2 cellular contexts compared by ENCODE assay signal in the genomic region with DNA sequence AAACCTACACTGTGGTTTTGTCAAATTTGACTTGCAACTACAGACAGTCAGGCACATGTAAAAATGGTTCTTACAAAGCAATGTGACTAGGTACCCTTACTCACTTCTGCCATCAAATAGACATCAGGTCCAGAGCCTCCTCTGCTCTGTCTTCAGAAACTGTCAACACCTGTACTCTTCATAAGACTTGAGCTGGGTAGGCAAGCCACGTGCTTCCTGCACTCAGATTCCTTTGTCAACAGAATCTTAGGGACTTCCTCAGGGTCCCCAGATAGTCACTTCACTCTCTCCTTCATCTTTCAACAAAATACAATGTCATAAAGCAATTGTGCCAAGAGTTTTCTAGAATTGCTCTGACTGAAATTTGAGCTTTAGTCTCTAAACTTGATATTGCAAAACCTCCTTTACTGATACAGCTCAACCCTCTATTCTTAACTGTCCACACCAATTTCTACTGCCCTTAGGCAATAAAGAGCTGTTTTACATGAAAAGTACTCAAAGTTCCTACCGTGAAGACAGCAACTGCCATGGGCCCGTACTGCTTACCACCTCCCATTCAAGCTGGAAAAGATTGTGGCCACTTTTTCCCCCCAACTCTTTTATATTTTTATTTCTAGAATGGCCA.
TF ChIP-seq lines count a peak whose summit lies in the region.

No MANE protein-coding gene starts in this region.

TF ChIP-seq in liver, 16 proteins besides CTCF, POLR2A, EP300 and RAD21:
- TF ChIP-seq, protein P1, sequence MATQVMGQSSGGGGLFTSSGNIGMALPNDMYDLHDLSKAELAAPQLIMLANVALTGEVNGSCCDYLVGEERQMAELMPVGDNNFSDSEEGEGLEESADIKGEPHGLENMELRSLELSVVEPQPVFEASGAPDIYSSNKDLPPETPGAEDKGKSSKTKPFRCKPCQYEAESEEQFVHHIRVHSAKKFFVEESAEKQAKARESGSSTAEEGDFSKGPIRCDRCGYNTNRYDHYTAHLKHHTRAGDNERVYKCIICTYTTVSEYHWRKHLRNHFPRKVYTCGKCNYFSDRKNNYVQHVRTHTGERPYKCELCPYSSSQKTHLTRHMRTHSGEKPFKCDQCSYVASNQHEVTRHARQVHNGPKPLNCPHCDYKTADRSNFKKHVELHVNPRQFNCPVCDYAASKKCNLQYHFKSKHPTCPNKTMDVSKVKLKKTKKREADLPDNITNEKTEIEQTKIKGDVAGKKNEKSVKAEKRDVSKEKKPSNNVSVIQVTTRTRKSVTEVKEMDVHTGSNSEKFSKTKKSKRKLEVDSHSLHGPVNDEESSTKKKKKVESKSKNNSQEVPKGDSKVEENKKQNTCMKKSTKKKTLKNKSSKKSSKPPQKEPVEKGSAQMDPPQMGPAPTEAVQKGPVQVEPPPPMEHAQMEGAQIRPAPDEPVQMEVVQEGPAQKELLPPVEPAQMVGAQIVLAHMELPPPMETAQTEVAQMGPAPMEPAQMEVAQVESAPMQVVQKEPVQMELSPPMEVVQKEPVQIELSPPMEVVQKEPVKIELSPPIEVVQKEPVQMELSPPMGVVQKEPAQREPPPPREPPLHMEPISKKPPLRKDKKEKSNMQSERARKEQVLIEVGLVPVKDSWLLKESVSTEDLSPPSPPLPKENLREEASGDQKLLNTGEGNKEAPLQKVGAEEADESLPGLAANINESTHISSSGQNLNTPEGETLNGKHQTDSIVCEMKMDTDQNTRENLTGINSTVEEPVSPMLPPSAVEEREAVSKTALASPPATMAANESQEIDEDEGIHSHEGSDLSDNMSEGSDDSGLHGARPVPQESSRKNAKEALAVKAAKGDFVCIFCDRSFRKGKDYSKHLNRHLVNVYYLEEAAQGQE (IDR thresholded peaks at IDR 0.05), result peak; percentile 75
- TF ChIP-seq, protein P2, sequence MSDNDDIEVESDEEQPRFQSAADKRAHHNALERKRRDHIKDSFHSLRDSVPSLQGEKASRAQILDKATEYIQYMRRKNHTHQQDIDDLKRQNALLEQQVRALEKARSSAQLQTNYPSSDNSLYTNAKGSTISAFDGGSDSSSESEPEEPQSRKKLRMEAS (IDR thresholded peaks at IDR 0.05), result peak; percentile 64
- no peak for TF ChIP-seq EGR1 (IDR thresholded peaks at IDR 0.05; ENCODE audit: low read depth in 2 of 2)
- peak in 1 of 2 donors; percentile 19 for TF ChIP-seq GABPA (IDR thresholded peaks at IDR 0.05 in 1 of 2, conservative IDR thresholded peaks at IDR 0.05 in 1 of 2)
- TF ChIP-seq YY1 (IDR thresholded peaks at IDR 0.05), result peak; percentile 57
- peak; percentile 11 for TF ChIP-seq FOXA1 (IDR thresholded peaks at IDR 0.05)
- TF ChIP-seq SP1 (IDR thresholded peaks at IDR 0.05), result peak; percentile 69
- TF ChIP-seq FOXA2 (IDR thresholded peaks at IDR 0.05), result peak; percentile 49
- no peak for TF ChIP-seq TAF1 (conservative IDR thresholded peaks at IDR 0.05)
- TF ChIP-seq HNF4A (conservative IDR thresholded peaks at IDR 0.05), result peak; percentile 81 to 90
- no peak for TF ChIP-seq NR2F2 (IDR thresholded peaks at IDR 0.05)
- peak; percentile 76 to 79 for TF ChIP-seq RXRA (IDR thresholded peaks at IDR 0.05)
- peak in 1 of 2 donors; percentile 59 for TF ChIP-seq JUND (IDR thresholded peaks at IDR 0.05)
- TF ChIP-seq, protein P3, sequence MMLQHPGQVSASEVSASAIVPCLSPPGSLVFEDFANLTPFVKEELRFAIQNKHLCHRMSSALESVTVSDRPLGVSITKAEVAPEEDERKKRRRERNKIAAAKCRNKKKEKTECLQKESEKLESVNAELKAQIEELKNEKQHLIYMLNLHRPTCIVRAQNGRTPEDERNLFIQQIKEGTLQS (IDR thresholded peaks at IDR 0.05), result no peak

TF ChIP-seq in HepG2, 621 proteins besides CTCF, POLR2A, EP300 and RAD21 (continued from another document):
- TF ChIP-seq, protein P4, sequence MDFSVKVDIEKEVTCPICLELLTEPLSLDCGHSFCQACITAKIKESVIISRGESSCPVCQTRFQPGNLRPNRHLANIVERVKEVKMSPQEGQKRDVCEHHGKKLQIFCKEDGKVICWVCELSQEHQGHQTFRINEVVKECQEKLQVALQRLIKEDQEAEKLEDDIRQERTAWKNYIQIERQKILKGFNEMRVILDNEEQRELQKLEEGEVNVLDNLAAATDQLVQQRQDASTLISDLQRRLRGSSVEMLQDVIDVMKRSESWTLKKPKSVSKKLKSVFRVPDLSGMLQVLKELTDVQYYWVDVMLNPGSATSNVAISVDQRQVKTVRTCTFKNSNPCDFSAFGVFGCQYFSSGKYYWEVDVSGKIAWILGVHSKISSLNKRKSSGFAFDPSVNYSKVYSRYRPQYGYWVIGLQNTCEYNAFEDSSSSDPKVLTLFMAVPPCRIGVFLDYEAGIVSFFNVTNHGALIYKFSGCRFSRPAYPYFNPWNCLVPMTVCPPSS (IDR thresholded peaks at IDR 0.05), result no peak
- TF ChIP-seq ERF (CRISPR knock-in tag; IDR thresholded peaks at IDR 0.05) (no peak), MYNN (CRISPR knock-in tag; IDR thresholded peaks at IDR 0.05; ENCODE audit: low read depth) (no peak), NFKB2 (CRISPR knock-in tag; IDR thresholded peaks at IDR 0.05; ENCODE audit: borderline replicate concordance) (no peak), ZNF256 (CRISPR knock-in tag; conservative IDR thresholded peaks at IDR 0.05) (no peak), ZNF841 (CRISPR knock-in tag; IDR thresholded peaks at IDR 0.05; ENCODE audit: borderline replicate concordance) (no peak), ARNT (IDR thresholded peaks at IDR 0.05) (no peak), ZSCAN20 (CRISPR knock-in tag; IDR thresholded peaks at IDR 0.05; ENCODE audit: borderline replicate concordance) (no peak), SCMH1 (CRISPR knock-in tag; IDR thresholded peaks at IDR 0.05; ENCODE audit: borderline replicate concordance) (no peak), NR1H2 (CRISPR knock-in tag; IDR thresholded peaks at IDR 0.05; ENCODE audit: borderline replicate concordance, low read depth) (no peak)
- TF ChIP-seq, protein P5, sequence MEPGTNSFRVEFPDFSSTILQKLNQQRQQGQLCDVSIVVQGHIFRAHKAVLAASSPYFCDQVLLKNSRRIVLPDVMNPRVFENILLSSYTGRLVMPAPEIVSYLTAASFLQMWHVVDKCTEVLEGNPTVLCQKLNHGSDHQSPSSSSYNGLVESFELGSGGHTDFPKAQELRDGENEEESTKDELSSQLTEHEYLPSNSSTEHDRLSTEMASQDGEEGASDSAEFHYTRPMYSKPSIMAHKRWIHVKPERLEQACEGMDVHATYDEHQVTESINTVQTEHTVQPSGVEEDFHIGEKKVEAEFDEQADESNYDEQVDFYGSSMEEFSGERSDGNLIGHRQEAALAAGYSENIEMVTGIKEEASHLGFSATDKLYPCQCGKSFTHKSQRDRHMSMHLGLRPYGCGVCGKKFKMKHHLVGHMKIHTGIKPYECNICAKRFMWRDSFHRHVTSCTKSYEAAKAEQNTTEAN (CRISPR knock-in tag; conservative IDR thresholded peaks at IDR 0.05), result no peak
- TF ChIP-seq, protein P6, sequence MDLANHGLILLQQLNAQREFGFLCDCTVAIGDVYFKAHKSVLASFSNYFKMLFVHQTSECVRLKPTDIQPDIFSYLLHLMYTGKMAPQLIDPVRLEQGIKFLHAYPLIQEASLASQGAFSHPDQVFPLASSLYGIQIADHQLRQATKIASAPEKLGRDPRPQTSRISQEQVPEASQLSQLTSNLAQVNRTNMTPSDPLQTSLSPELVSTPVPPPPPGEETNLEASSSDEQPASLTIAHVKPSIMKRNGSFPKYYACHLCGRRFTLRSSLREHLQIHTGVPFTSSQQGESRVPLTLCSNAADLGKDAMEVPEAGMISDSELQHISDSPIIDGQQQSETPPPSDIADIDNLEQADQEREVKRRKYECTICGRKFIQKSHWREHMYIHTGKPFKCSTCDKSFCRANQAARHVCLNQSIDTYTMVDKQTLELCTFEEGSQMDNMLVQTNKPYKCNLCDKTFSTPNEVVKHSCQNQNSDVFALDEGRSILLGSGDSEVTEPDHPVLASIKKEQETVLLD (CRISPR knock-in tag; IDR thresholded peaks at IDR 0.05; ENCODE audit: low read depth), result no peak
